In the genomic region with DNA sequence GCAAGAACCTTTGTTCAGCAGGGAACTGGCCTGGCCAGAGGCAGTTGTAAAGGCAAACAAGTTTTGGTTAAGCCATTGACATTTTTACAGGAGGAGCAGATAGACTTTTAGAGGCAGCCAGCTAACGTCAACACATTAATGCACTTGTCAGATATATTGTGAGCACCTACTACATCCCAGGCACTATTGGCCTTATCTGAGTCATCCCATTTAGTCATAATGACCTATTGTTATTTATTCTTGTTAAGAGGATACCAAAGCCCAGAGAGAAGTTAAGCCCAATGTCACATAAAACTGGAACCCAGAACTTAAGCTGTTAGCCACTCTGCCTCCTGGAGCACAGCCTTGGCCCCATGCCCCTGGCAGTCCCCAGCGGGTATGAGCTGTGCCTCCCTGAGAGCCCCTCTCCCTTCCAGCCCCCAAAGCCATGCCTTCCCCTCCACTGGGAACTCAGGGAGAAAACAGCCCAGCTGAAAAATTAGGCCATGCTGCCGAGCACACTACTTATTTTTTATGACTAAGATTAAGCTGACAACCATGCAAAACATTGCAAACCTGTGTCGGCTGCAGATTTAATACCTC, we compare ENCODE assay signal across 15 cellular contexts. TPM values are rescaled to one million over a fixed set of nuclear protein-coding genes. Genes with fewer than 3 reads are reported as not detected.
A peak's percentile ranks its signal among the peaks of the same experiment; 100 is the strongest.
DNase-seq lines count a peak whose midpoint lies in the region; ATAC-seq and TF ChIP-seq lines count a peak whose summit lies in the region.
"Had no signal": no experiment of that assay in that cellular context is flagged by ENCODE, and none has a peak within 500 bp of the region (broad histone marks: within the 10 kb centered on the region; RNA-seq: fewer than 3 reads in every experiment).

No MANE protein-coding gene starts in this region.

- peak overlapping the region; percentile 91 for H3K27ac Mint-ChIP-seq in neural progenitor cell

- H3K27me3 ChIP-seq in AG04450 (ENCODE audit: control insufficient read depth, insufficient read depth, low read length) (no peaks in the 10 kb centered on the region), endocrine pancreas (ENCODE audit: control insufficient read depth, insufficient read depth, low read length) (no peaks in the 10 kb centered on the region), neural progenitor cell (no peaks in the 10 kb centered on the region), Karpas-422 (ENCODE audit: low read length) (no peaks in the 10 kb centered on the region)

- no peaks in the 10 kb centered on the region for H3K27me3 Mint-ChIP-seq in neural progenitor cell (ENCODE audit: insufficient read depth, low read depth)
- H3K27me3 Mint-ChIP-seq: activated naive CD4-positive, alpha-beta T cell treated with anti-CD3 and anti-CD28 coated beads, Interleukin-2, amount 10 ng/mL, durations not matched to agents 7 days and 5 days had no signal

- peaks cover 13% of the 10 kb centered on the region for H3K36me3 Mint-ChIP-seq in neural progenitor cell

- H3K9me2 ChIP-seq in Karpas-422 (replicated peaks; ENCODE audit: insufficient read depth, low read length), result no peaks in the 10 kb centered on the region

- H3K27ac ChIP-seq in AG04450 (ENCODE audit: low read depth, low read length) (peak overlapping the region; percentile 4), neural progenitor cell (no peak overlapping the region), Karpas-422 (ENCODE audit: low read length) (no peak overlapping the region)
- H3K27ac ChIP-seq: KMS-11 had no signal

- POLR2A ChIA-PET in AG04450 (lab: Yijun Ruan, JAX), result interaction anchor here (0.8 kb wide), 1 partner anchor 107 kb away, joined by 3 read pairs; the partner anchor contains the start of gene SUFU

- H2AFZ ChIP-seq in neural progenitor cell (replicated peaks), result no peak overlapping the region
- H2AFZ ChIP-seq in Karpas-422 (ENCODE audit: low read length), result no peak overlapping the region

- H3K9me3 Mint-ChIP-seq in neural progenitor cell, result no peaks in the 10 kb centered on the region
- H3K9me3 Mint-ChIP-seq: activated naive CD4-positive, alpha-beta T cell treated with anti-CD3 and anti-CD28 coated beads, Interleukin-2, amount 10 ng/mL, durations not matched to agents 7 days and 5 days had no signal

- no peak overlapping the region for H3K9ac ChIP-seq in endocrine pancreas (ENCODE audit: control insufficient read depth, insufficient read depth, low read length)
- no peak overlapping the region for H3K9ac ChIP-seq in neural progenitor cell
- H3K9ac ChIP-seq in Karpas-422 (ENCODE audit: low read length), result no peak overlapping the region
- H3K9ac ChIP-seq: KMS-11 had no signal

- no peak overlapping the region for H3K4me3 Mint-ChIP-seq in neural progenitor cell
- H3K4me3 Mint-ChIP-seq: activated naive CD4-positive, alpha-beta T cell treated with anti-CD3 and anti-CD28 coated beads, Interleukin-2, amount 10 ng/mL, durations not matched to agents 7 days and 5 days had no signal

- H3F3A ChIP-seq in neural progenitor cell (ENCODE audit: low read depth), result no peaks in the 10 kb centered on the region

- CTCF ChIA-PET in AG04450 (lab: Charles Lee), result interaction anchor here (1.0 to 1.4 kb wide), 2 partner anchors 28 to 108 kb away, joined by 3 read pairs; partner anchors contain the start of gene SUFU

- H3K9me3 ChIP-seq in AG04450 (ENCODE audit: control insufficient read depth, insufficient read depth, low read length) (no peaks in the 10 kb centered on the region), endocrine pancreas (ENCODE audit: control insufficient read depth, low read length) (no peaks in the 10 kb centered on the region), neural progenitor cell (ENCODE audit: low read depth) (no peaks in the 10 kb centered on the region), Karpas-422 (ENCODE audit: low read length) (no peaks in the 10 kb centered on the region)

- H3K79me2 ChIP-seq in neural progenitor cell (ENCODE audit: low read depth) (no peaks in the 10 kb centered on the region), Karpas-422 (ENCODE audit: low read length) (no peaks in the 10 kb centered on the region)

- H3K4me2 ChIP-seq in neural progenitor cell (no peak overlapping the region), Karpas-422 (ENCODE audit: low read depth, low read length, poor library complexity, severe bottlenecking) (no peak overlapping the region)
- H3K4me2 ChIP-seq: KMS-11 had no signal

- H3K4me3 ChIP-seq in AG04450 (ENCODE audit: low read depth, low read length), result no peak overlapping the region
- H3K4me3 ChIP-seq in endocrine pancreas (ENCODE audit: control insufficient read depth, insufficient read depth, low read length), result peak overlapping the region; percentile 19
- no peak overlapping the region for H3K4me3 ChIP-seq in neural progenitor cell
- H3K4me3 ChIP-seq in Karpas-422 (ENCODE audit: low read length), result no peak overlapping the region

- H3K4me1 ChIP-seq in endocrine pancreas (ENCODE audit: control insufficient read depth, insufficient read depth, low read length) (peaks cover 6% of the 10 kb centered on the region), neural progenitor cell (peaks cover 3% of the 10 kb centered on the region), Karpas-422 (ENCODE audit: low read length) (no peaks in the 10 kb centered on the region)

- no peak for ATAC-seq in GM21515 (IDR thresholded peaks at IDR 0.05; ENCODE audit: unreplicated experiment)
- ATAC-seq: left colon had no signal

- H3K4me1 Mint-ChIP-seq in neural progenitor cell, result peaks cover 34% of the 10 kb centered on the region

- TF ChIP-seq CTCF in AG04450 (IDR thresholded peaks at IDR 0.05; ENCODE audit: low read depth, low read length) (no peak), neural progenitor cell (IDR thresholded peaks at IDR 0.05) (no peak)

- H4K20me1 ChIP-seq in neural progenitor cell (ENCODE audit: low read depth), result peaks cover 8% of the 10 kb centered on the region
- no peaks in the 10 kb centered on the region for H4K20me1 ChIP-seq in Karpas-422 (ENCODE audit: insufficient read depth, low read depth, low read length)

- DNase-seq in AG04450 (ENCODE audit: low read depth, low spot score), result no peak
- DNase-seq in LHCN-M2 (ENCODE audit: low read depth), result peak; percentile 26
- DNase-seq in neural progenitor cell (ENCODE audit: low spot score), result no peak
- no peak for DNase-seq in medulla oblongata (ENCODE audit: extremely low spot score)
- DNase-seq in Karpas-422, result no peak
- DNase-seq in H4 (ENCODE audit: low spot score), result no peak
- DNase-seq: activated CD4-positive, alpha-beta T cell treated with anti-CD3 and anti-CD28 coated beads for 1 hour; AML-193; left colon; NCI-H2171 treated with DMSO at 0.1 percent for 48 hours; SHP77 treated with DMSO at 0.1 percent for 48 hours had no signal

- H3K36me3 ChIP-seq in endocrine pancreas (ENCODE audit: control insufficient read depth, insufficient read depth, low read length), result no peaks in the 10 kb centered on the region
- H3K36me3 ChIP-seq in neural progenitor cell, result no peaks in the 10 kb centered on the region
- no peaks in the 10 kb centered on the region for H3K36me3 ChIP-seq in Karpas-422 (ENCODE audit: insufficient read depth, low read length)

RNA-seq across cellular contexts. Expression of gene TRIM8, which starts 32.7 kb away (rescaled TPM):
- polyA plus RNA-seq in AG04450 (2011; rRNA removed), result 66.8 and 80.9 TPM in 2 replicates
- 52.9 and 60.1 TPM in 2 replicates for polyA minus RNA-seq in AG04450 (2011; rRNA and poly(A)+ RNA removed)
- total RNA-seq in LHCN-M2 (2014; rRNA removed) (135 and 136 TPM in 2 replicates), neural progenitor cell (ENCODE audit: low replicate concordance) (31.4 and 33.8 TPM in 2 replicates)
- polyA plus RNA-seq in LHCN-M2 (2012), result 155 TPM
- total RNA-seq in Karpas-422 (2014; rRNA removed; shearing (Covaris generic); ENCODE audit: low replicate concordance), result 94.4 and 111 TPM in 2 replicates
- 15.8 and 18.5 TPM in 2 replicates for total RNA-seq in H4 (2014; rRNA removed; shearing (Covaris generic))
